In genomic region chr10:86718556-86718955, GRCh38 we compare ENCODE assay signal across 19 cellular contexts. TPM values are rescaled to one million over a fixed set of nuclear protein-coding genes. Genes with fewer than 3 reads are reported as not detected.
DNase-seq lines count a peak whose midpoint lies in the region; ATAC-seq and TF ChIP-seq lines count a peak whose summit lies in the region.
"Had no signal": no experiment of that assay in that cellular context is flagged by ENCODE, and none has a peak within 500 bp of the region (broad histone marks: within the 10 kb centered on the region; RNA-seq: fewer than 3 reads in every experiment).

No MANE protein-coding gene starts in this region.

- intact Hi-C loops in left ventricle myocardium inferior (cut with micrococcal nuclease) = no loop called here
- intact Hi-C loops in left ventricle myocardium superior (cut with micrococcal nuclease) = loop anchor here (10.0 kb wide), 1 partner anchor 176 kb away; no protein-coding TSS in a partner anchor
- intact Hi-C loops in gastrocnemius medialis (cut with DNase I; ENCODE audit: low total_unique reads) = no loop called here

- H3K4me1 ChIP-seq in left ventricle myocardium inferior (peaks cover 79% of the 10 kb centered on the region), gastrocnemius medialis (peaks cover 24 to 33% of the 10 kb centered on the region in 2 donors)

- H3K9me3 ChIP-seq in left ventricle myocardium inferior (replicated peaks) = no peaks in the 10 kb centered on the region
- H3K9me3 ChIP-seq in gastrocnemius medialis = no peaks in the 10 kb centered on the region
- no peaks in the 10 kb centered on the region for H3K9me3 ChIP-seq in MG63
- H3K9me3 ChIP-seq: BLaER1 treated with 17β-estradiol and CSF1 and Interleukin-3, amounts not matched to agents 10 nM and 100 nM had no signal

- H3K27me3 ChIP-seq in left ventricle myocardium inferior (ENCODE audit: low read depth) (peaks cover 27% of the 10 kb centered on the region), gastrocnemius medialis (no peaks in the 10 kb centered on the region), MG63 (no peaks in the 10 kb centered on the region)

- peak overlapping the region; percentile 37 for H3K27ac ChIP-seq in left ventricle myocardium inferior (replicated peaks)
- H3K27ac ChIP-seq in gastrocnemius medialis = peak overlapping the region; percentile 40 to 97 (median 58)
- H3K27ac ChIP-seq: BLaER1 treated with 17β-estradiol and CSF1 and Interleukin-3, amounts not matched to agents 10 nM and 100 nM; GM23248; HL-60 had no signal

- H3K36me3 ChIP-seq in left ventricle myocardium inferior (peaks cover 41% of the 10 kb centered on the region), gastrocnemius medialis (peaks cover 0 to 31% of the 10 kb centered on the region in 2 donors), MG63 (no peaks in the 10 kb centered on the region)
- H3K36me3 ChIP-seq: BLaER1 treated with 17β-estradiol and CSF1 and Interleukin-3, amounts not matched to agents 10 nM and 100 nM had no signal

- in situ Hi-C loops in gastrocnemius medialis (cut with MboI; ENCODE audit: low sequenced_read_pairs in 4 of 4) = no loop called here

- DNase-seq in left ventricle myocardium inferior (no peak), left ventricle myocardium superior (no peak), mesenteric fat pad (ENCODE audit: low spot score) (peak; percentile 62), gastrocnemius medialis (no peak), NCI-H748 (lab: John Stamatoyannopoulos, UW; ENCODE audit: unreplicated experiment) (no peak), NCI-H2196 treated with DMSO at 0.1 percent for 48 hours (lab: John Stamatoyannopoulos, UW; ENCODE audit: unreplicated experiment) (no peak), MG63 (no peak)
- DNase-seq: CD8-positive, alpha-beta memory T cell; COR-L47; DMS 273 treated with DMSO at 0.1 percent for 48 hours; DMS53; DND-41; EL; GM23248; HCEC 1CT had no signal

- no peak for TF ChIP-seq POLR2A in gastrocnemius medialis (IDR thresholded peaks at IDR 0.05)

- ATAC-seq in left ventricle myocardium superior (no peak), gastrocnemius medialis (no peak)
- ATAC-seq: GM12878 had no signal

- TF ChIP-seq CTCF in left ventricle myocardium inferior (IDR thresholded peaks at IDR 0.05; ENCODE audit: borderline replicate concordance) = no peak
- TF ChIP-seq CTCF in gastrocnemius medialis (IDR thresholded peaks at IDR 0.05 in 4 of 5, conservative IDR thresholded peaks at IDR 0.05 in 1 of 5) = no peak

- no peak overlapping the region for H3K4me3 ChIP-seq in left ventricle myocardium inferior
- no peak overlapping the region for H3K4me3 ChIP-seq in gastrocnemius medialis
- H3K4me3 ChIP-seq in MG63 = no peak overlapping the region
- H3K4me3 ChIP-seq: BLaER1 treated with 17β-estradiol and CSF1 and Interleukin-3, amounts not matched to agents 10 nM and 100 nM; GM12878; GM23248 had no signal

RNA-seq across cellular contexts. Expression of gene BMPR1A, which starts 37.9 kb away (rescaled TPM):
- 43.8 TPM for total RNA-seq in left ventricle myocardium inferior
- 48.4 TPM for total RNA-seq in left ventricle myocardium superior
- total RNA-seq in mesenteric fat pad = 43.5 TPM
- 10 to 100 TPM; 16.4 to 22.7 (median 18.0) TPM for total RNA-seq in gastrocnemius medialis
- total RNA-seq in MG63 (2014; rRNA removed; shearing (Covaris generic); ENCODE audit: low replicate concordance) = 32.6 and 35.1 TPM in 2 replicates

RNA-seq across cellular contexts. Expression of gene LDB3, which starts 50.2 kb away (rescaled TPM):
- total RNA-seq in left ventricle myocardium inferior (1,542 TPM), left ventricle myocardium superior (1,459 TPM), mesenteric fat pad (1.3 TPM), gastrocnemius medialis (100 to 1,000 TPM; 164 to 305 (median 227) TPM)
- not detected in 2 replicates for total RNA-seq in MG63 (2014; rRNA removed; shearing (Covaris generic); ENCODE audit: low replicate concordance)
- total RNA-seq: HT1080 had no signal

Comparison
In these comparisons a context has a peak if more than half of its experiments do, and no peak if none do; other contexts are left out.
1. RNA of gene LDB3, which starts 50.2 kb away (total RNA-seq): 1,542 TPM in left ventricle myocardium inferior (single experiment), 1,459 TPM in left ventricle myocardium superior (single experiment) and 164 to 305 TPM in gastrocnemius medialis; 1.3 TPM in mesenteric fat pad (single experiment) and not detected in MG63; every median in the first group is over 10 times any median in the second.